In the genomic region with DNA sequence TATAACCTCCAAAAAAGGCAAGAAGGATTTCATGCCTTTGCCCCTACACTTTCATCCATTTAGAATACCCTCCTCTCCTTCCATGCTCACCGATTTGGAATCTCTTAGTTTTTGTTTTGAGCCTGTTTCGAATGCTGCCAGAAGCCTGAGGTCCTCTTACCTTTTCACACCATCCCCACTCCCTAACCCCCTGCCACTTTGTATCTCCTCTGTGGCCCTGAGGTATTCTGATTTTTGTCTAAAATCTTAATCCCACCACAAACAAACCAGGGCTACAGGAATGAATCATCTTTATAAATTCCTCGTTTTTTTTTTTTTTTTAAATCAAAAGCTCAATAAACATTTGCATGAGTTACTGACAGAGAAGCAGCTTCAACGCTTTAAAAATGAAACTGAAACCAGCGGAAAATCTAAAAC, we compare ENCODE assay signal across 8 cellular contexts. TPM values are rescaled to one million over a fixed set of nuclear protein-coding genes. Genes with fewer than 3 reads are reported as not detected.
DNase-seq lines count a peak whose midpoint lies in the region; ATAC-seq and TF ChIP-seq lines count a peak whose summit lies in the region.

No MANE protein-coding gene starts in this region.

- no peak for TF ChIP-seq EP300 in upper lobe of left lung (IDR thresholded peaks at IDR 0.05)

- no peaks in the 10 kb centered on the region for H3K9me3 ChIP-seq in upper lobe of left lung

- H3K4me3 ChIP-seq in lower leg skin (ENCODE audit: low read depth, poor library complexity, severe bottlenecking) (peak overlapping the region; percentile 84), upper lobe of left lung (peak overlapping the region; percentile 83 to 95 (median 88))

- H3K4me1 ChIP-seq in upper lobe of left lung, result peaks cover 18 to 48% (median 26%) of the 10 kb centered on the region in 4 donors

- WGBS in lower leg skin, 2 donors, result 1% methylated on average over 5 of the region's 5 CpGs
- 2 to 3% methylated on average over 5 of the region's 5 CpGs for WGBS in upper lobe of left lung, 2 donors

- ATAC-seq in GM18867 (IDR thresholded peaks at IDR 0.05; ENCODE audit: unreplicated experiment) (peak; percentile 16), HG03460 (IDR thresholded peaks at IDR 0.05; ENCODE audit: unreplicated experiment) (peak; percentile 2), upper lobe of left lung (ENCODE audit: low FRiP score in 2 of 2) (no peak)

- DNase-seq in lower leg skin (ENCODE audit: low spot score in 2 of 2), result no peak
- no peak for DNase-seq in upper lobe of left lung
- no peak for DNase-seq in T1000 (lab: John Stamatoyannopoulos, UW)
- no peak for DNase-seq in NCI-H2029 (lab: John Stamatoyannopoulos, UW)

- no peak for TF ChIP-seq CTCF in 22Rv1 (IDR thresholded peaks at IDR 0.05)
- TF ChIP-seq CTCF in lower leg skin (IDR thresholded peaks at IDR 0.05), result no peak
- no peak for TF ChIP-seq CTCF in upper lobe of left lung (IDR thresholded peaks at IDR 0.05)

- TF ChIP-seq POLR2A in lower leg skin (IDR thresholded peaks at IDR 0.05) (no peak), upper lobe of left lung (IDR thresholded peaks at IDR 0.05) (no peak)

- H3K27ac ChIP-seq in 22Rv1 (peak overlapping the region; percentile 95), angular gyrus (ENCODE audit: low read depth, low read length) (peak overlapping the region; percentile 78), upper lobe of left lung (peak overlapping the region; percentile 89 to 94 (median 90))

- no peaks in the 10 kb centered on the region for H3K27me3 ChIP-seq in upper lobe of left lung

- intact Hi-C loops in lower leg skin (cut with DNase I; ENCODE audit: low total_unique reads), result no loop called here

- H3K36me3 ChIP-seq in upper lobe of left lung, result peaks cover 15 to 23% (median 18%) of the 10 kb centered on the region in 4 donors

RNA-seq across cellular contexts. Expression of a gene that starts 1.6 kb away (rescaled TPM):
- 1,000 to 10,000 TPM; 1,538 to 3,275 (median 2,471) TPM for total RNA-seq in lower leg skin
- 1,000 to 10,000 TPM in 2 of 6 donors, 100 to 1,000 TPM in 4; 352 to 1,509 (median 888) TPM for total RNA-seq in upper lobe of left lung

RNA-seq across cellular contexts. Expression of a gene that starts 14.3 kb away (rescaled TPM):
- total RNA-seq in lower leg skin (1 to 10 TPM; 5.2 to 8.0 (median 7.2) TPM), upper lobe of left lung (10 to 100 TPM in 1 of 6 donors, 1 to 10 TPM in 5; 3.6 to 12.0 (median 6.2) TPM)

RNA-seq across cellular contexts. Expression of a gene that starts 55.1 kb away (rescaled TPM):
- total RNA-seq in lower leg skin, result 1 to 10 TPM in 1 of 4 donors, under 1 TPM in 1, not detected in 2; 0.76 to 8.9 TPM
- total RNA-seq in upper lobe of left lung, result 10 to 100 TPM in 5 of 6 donors, 1 to 10 TPM in 1; 5.2 to 29.3 (median 16.9) TPM

Comparison
In these comparisons a context has a peak if more than half of its experiments do, and no peak if none do; other contexts are left out.
1. ATAC-seq: peak in GM18867 (single experiment) and HG03460 (single experiment); none in upper lobe of left lung (0 of 2).
2. Peak in every context shown above with its lines, with median percentiles within 50 percentile points of each other: H3K27ac ChIP-seq.